ENCODE assay signal across 1 cellular context in the genomic region with DNA sequence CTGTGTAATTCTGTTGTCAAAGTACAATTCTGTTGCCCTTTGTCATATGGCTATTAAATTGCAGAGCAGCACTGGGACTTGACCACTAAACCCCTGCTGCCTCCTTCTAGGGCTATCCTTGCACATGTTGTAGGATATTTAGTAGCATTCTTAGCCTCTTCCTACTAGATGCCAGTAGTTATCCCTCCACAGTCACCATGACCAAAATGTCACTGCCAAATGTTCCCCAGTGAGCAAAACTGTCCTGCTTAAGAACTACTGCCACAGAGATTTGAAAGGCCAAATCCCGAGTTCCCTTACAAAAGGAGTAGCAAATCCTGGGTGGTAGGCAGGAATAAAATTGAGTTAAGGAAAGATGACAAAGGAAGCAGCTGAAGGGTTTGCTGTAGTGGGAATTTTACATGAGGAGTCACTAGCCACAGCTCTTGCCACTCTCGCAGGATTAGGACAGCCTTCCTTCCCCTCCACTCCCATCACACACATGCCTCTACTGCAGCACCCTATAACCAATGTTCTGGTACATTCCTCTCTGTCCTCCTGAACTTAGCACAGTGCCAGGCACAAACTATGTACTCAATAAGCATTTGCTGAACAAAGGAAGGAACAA.
TF ChIP-seq lines count a peak whose summit lies in the region.

No MANE protein-coding gene starts in this region.

TF ChIP-seq in IMR-90, 13 proteins besides CTCF, POLR2A, EP300 and RAD21:
- TF ChIP-seq FOS (IDR thresholded peaks at IDR 0.05; ENCODE audit: low read depth, low read length) (no peak), MAZ (IDR thresholded peaks at IDR 0.05; ENCODE audit: borderline replicate concordance, low read depth, low read length) (no peak), CHD1 (IDR thresholded peaks at IDR 0.05; ENCODE audit: low read depth, low read length) (no peak), BHLHE40 (IDR thresholded peaks at IDR 0.05; ENCODE audit: low read depth, low read length) (no peak)
TF ChIP-seq in IMR-90: peak in this region for 0.
